ENCODE assay signal across 27 cellular contexts in genomic region chr1:3711381-3711779, GRCh38. TPM values are rescaled to one million over a fixed set of nuclear protein-coding genes. Genes with fewer than 3 reads are reported as not detected.
"Had no signal": no experiment of that assay in that cellular context is flagged by ENCODE, and none has a peak within 500 bp of the region (broad histone marks: within the 10 kb centered on the region; RNA-seq: fewer than 3 reads in every experiment).

No MANE protein-coding gene starts in this region.

- H3K27ac Mint-ChIP-seq: activated B cell treated with CpG ODN at 0.5 μM for 24 hours; activated CD4-positive, alpha-beta memory T cell treated with anti-CD3 and anti-CD28 coated beads for 36 hours; activated CD4-positive, alpha-beta T cell treated with anti-CD3 and anti-CD28 coated beads, Interleukin-2, amount 10 ng/mL, durations not matched to agents 7 days and 5 days; activated naive CD8-positive, alpha-beta T cell treated with anti-CD3 and anti-CD28 coated beads, Interleukin-2, amount 10 ng/mL, durations not matched to agents 7 days and 5 days; activated T-helper 17 cell treated with anti-CD3 and anti-CD28 coated beads, Interleukin-2, amount 50 U/mL, for 72 hours; T-cell had no signal

- H3K36me3 ChIP-seq: adrenal gland, breast epithelium, MG63 had no signal

- ATAC-seq: activated T-cell treated with anti-CD3 and anti-CD28 coated beads, Interleukin-2, amount 50 U/mL, for 4 hours; activated T-helper 17 cell treated with anti-CD3 and anti-CD28 coated beads, Interleukin-2, amount 50 U/mL, for 72 hours; PC-3; T-cell had no signal

- H3K4me3 Mint-ChIP-seq: activated B cell treated with CpG ODN at 0.5 μM for 24 hours; activated CD4-positive, alpha-beta memory T cell treated with anti-CD3 and anti-CD28 coated beads for 36 hours; activated CD4-positive, alpha-beta T cell treated with anti-CD3 and anti-CD28 coated beads, Interleukin-2, amount 10 ng/mL, durations not matched to agents 7 days and 5 days; activated naive CD8-positive, alpha-beta T cell treated with anti-CD3 and anti-CD28 coated beads, Interleukin-2, amount 10 ng/mL, durations not matched to agents 7 days and 5 days; activated T-cell treated with anti-CD3 and anti-CD28 coated beads, Interleukin-2, amount 50 U/mL, for 4 hours; activated T-helper 17 cell treated with anti-CD3 and anti-CD28 coated beads, Interleukin-2, amount 50 U/mL, for 72 hours; central memory CD8-positive, alpha-beta T cell; T-cell had no signal

- H3K27ac ChIP-seq: adrenal gland, KMS-11, SK-N-MC had no signal

- H3K36me3 Mint-ChIP-seq: activated CD4-positive, alpha-beta memory T cell treated with anti-CD3 and anti-CD28 coated beads for 36 hours; activated naive CD8-positive, alpha-beta T cell treated with anti-CD3 and anti-CD28 coated beads, Interleukin-2, amount 10 ng/mL, durations not matched to agents 7 days and 5 days; T-cell had no signal

- H3K9ac ChIP-seq: KMS-11 had no signal

- FAIRE-seq: RCC 7860, TTC549 had no signal

- H3K4me1 ChIP-seq: breast epithelium had no signal

- H3K4me2 ChIP-seq: KMS-11 had no signal

- H3K9me3 Mint-ChIP-seq: activated B cell treated with CpG ODN at 0.5 μM for 24 hours; activated CD4-positive, alpha-beta memory T cell treated with anti-CD3 and anti-CD28 coated beads for 36 hours; activated CD4-positive, alpha-beta T cell treated with anti-CD3 and anti-CD28 coated beads, Interleukin-2, amount 10 ng/mL, durations not matched to agents 7 days and 5 days; activated naive CD8-positive, alpha-beta T cell treated with anti-CD3 and anti-CD28 coated beads, Interleukin-2, amount 10 ng/mL, durations not matched to agents 7 days and 5 days; activated T-cell treated with anti-CD3 and anti-CD28 coated beads, Interleukin-2, amount 50 U/mL, for 4 hours; activated T-helper 17 cell treated with anti-CD3 and anti-CD28 coated beads, Interleukin-2, amount 50 U/mL, for 72 hours; central memory CD8-positive, alpha-beta T cell; T-cell had no signal

- H3K27me3 ChIP-seq: MG63 had no signal

- H3K4me1 Mint-ChIP-seq: activated B cell treated with CpG ODN at 0.5 μM for 24 hours; activated CD4-positive, alpha-beta T cell treated with anti-CD3 and anti-CD28 coated beads, Interleukin-2, amount 10 ng/mL, durations not matched to agents 7 days and 5 days; activated naive CD8-positive, alpha-beta T cell treated with anti-CD3 and anti-CD28 coated beads, Interleukin-2, amount 10 ng/mL, durations not matched to agents 7 days and 5 days; activated T-helper 17 cell treated with anti-CD3 and anti-CD28 coated beads, Interleukin-2, amount 50 U/mL, for 72 hours; central memory CD8-positive, alpha-beta T cell; T-cell had no signal

- DNase-seq: activated B cell treated with CpG ODN at 0.5 μM for 24 hours; activated CD4-positive, alpha-beta memory T cell treated with anti-CD3 and anti-CD28 coated beads for 36 hours; activated CD4-positive, alpha-beta T cell treated with anti-CD3 and anti-CD28 coated beads, Interleukin-2, amount 10 ng/mL, durations not matched to agents 7 days and 5 days; activated CD8-positive, alpha-beta memory T cell treated with anti-CD3 and anti-CD28 coated beads for 24 hours; activated gamma-delta T cell; activated naive CD4-positive, alpha-beta T cell treated with anti-CD3 and anti-CD28 coated beads, Interleukin-2, amount 50 U/mL, for 16 hours; activated naive CD8-positive, alpha-beta T cell treated with anti-CD3 and anti-CD28 coated beads, Interleukin-2, amount 10 ng/mL, durations not matched to agents 7 days and 5 days; activated T-cell treated with anti-CD3 and anti-CD28 coated beads, Interleukin-2, amount 50 U/mL, for 4 hours; adrenal gland; MG63; NCI-H1105; NCI-H1436; NCI-H1694 treated with DMSO at 0.1 percent for 48 hours; NCI-H2081; NCI-H446; NCI-H524; PC-3; T-cell; T-helper 2 cell; T1000 had no signal

- H3K27me3 Mint-ChIP-seq: activated naive CD8-positive, alpha-beta T cell treated with anti-CD3 and anti-CD28 coated beads, Interleukin-2, amount 10 ng/mL, durations not matched to agents 7 days and 5 days had no signal

- H3K4me3 ChIP-seq: adrenal gland, breast epithelium, MG63, SK-N-MC had no signal

- H3K9me3 ChIP-seq: adrenal gland, breast epithelium, MG63 had no signal

RNA-seq across cellular contexts. Expression of gene CCDC27, which starts 40.9 kb away (rescaled TPM):
- total RNA-seq: activated B cell treated with CpG ODN at 0.5 μM for 24 hours; activated CD4-positive, alpha-beta memory T cell treated with anti-CD3 and anti-CD28 coated beads for 36 hours; activated CD4-positive, alpha-beta T cell treated with anti-CD3 and anti-CD28 coated beads, Interleukin-2, amount 10 ng/mL, durations not matched to agents 7 days and 5 days; activated naive CD8-positive, alpha-beta T cell treated with anti-CD3 and anti-CD28 coated beads, Interleukin-2, amount 10 ng/mL, durations not matched to agents 7 days and 5 days; activated T-cell treated with anti-CD3 and anti-CD28 coated beads, Interleukin-2, amount 50 U/mL, for 4 hours; activated T-helper 17 cell treated with anti-CD3 and anti-CD28 coated beads, Interleukin-2, amount 50 U/mL, for 72 hours; adrenal gland; breast epithelium; PC-3; T-cell had no signal
- polyA plus RNA-seq: adrenal gland had no signal
